Comparison of ENCODE assay signal across 27 cellular contexts in the genomic region with DNA sequence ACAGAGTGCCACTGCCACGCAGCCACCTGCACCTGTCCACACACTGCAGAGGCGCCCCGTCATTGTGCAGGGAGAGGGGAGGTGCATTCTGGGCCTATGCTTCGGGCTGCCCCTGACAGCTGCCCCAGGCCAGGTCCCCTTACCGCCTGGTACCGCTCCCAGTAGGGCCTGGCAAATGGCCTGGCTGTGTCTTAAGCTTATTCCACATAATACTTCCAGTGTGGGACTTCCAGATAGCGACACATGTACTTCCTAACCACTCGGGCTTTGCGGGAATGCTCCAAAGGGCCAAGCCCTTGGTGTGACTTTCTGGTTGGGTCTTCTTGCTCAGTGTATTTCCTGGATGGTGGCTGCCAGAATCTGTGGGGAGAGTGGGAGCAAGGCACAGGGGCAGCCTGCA.
"Had no signal": no experiment of that assay in that cellular context is flagged by ENCODE, and none has a peak within 500 bp of the region (broad histone marks: within the 10 kb centered on the region; RNA-seq: fewer than 3 reads in every experiment).

No MANE protein-coding gene starts in this region.

- H3K4me1 Mint-ChIP-seq: activated CD8-positive, alpha-beta memory T cell treated with anti-CD3 and anti-CD28 coated beads, Interleukin-2, amount 10 ng/mL, durations not matched to agents 7 days and 5 days; activated naive CD4-positive, alpha-beta T cell treated with anti-CD3 and anti-CD28 coated beads, Interleukin-2, amount 50 U/mL, for 24 hours; IgD-negative memory B cell had no signal

- H3K4me3 ChIP-seq: Peyer's patch, SJSA1 had no signal

- DNase-seq: activated CD4-positive, alpha-beta T cell treated with anti-CD3 and anti-CD28 coated beads for 48 hours; activated CD4-positive, alpha-beta T cell treated with anti-CD3 and anti-CD28 coated beads, Interleukin-2, amount 50 U/mL, for 48 hours; activated CD4-positive, CD25-positive, alpha-beta regulatory T cell treated with anti-CD3 and anti-CD28 coated beads, Interleukin-2, amount 50 U/mL, for 72 hours; activated CD8-positive, alpha-beta memory T cell treated with anti-CD3 and anti-CD28 coated beads, Interleukin-2, amount 10 ng/mL, durations not matched to agents 7 days and 5 days; activated effector memory CD4-positive, alpha-beta T cell treated with Interleukin-2 at 50 U/mL for 16 hours; activated naive CD4-positive, alpha-beta T cell; activated T-cell treated with anti-CD3 and anti-CD28 coated beads, Interleukin-2, amount 50 U/mL, for 24 hours; amniotic stem cell; KG1; NCI-H1048; NCI-H146; NCI-H187 treated with DMSO at 0.1 percent for 48 hours; NCI-H2081 treated with DMSO at 0.1 percent for 48 hours; NCI-H446; NCI-H524; Peyer's patch; SHP77; T-helper 9 cell had no signal

- H3K36me3 ChIP-seq: Peyer's patch, SJSA1 had no signal

- H3K27ac Mint-ChIP-seq: activated CD8-positive, alpha-beta memory T cell treated with anti-CD3 and anti-CD28 coated beads, Interleukin-2, amount 10 ng/mL, durations not matched to agents 7 days and 5 days; activated naive CD4-positive, alpha-beta T cell treated with anti-CD3 and anti-CD28 coated beads, Interleukin-2, amount 50 U/mL, for 24 hours; activated T-cell treated with anti-CD3 and anti-CD28 coated beads, Interleukin-2, amount 50 U/mL, for 24 hours; activated T-helper 1 cell treated with anti-CD3 and anti-CD28 coated beads, Interleukin-12 subunit alpha, Interleukin-12 subunit beta, Interleukin-2, Interleukin-4 antibody, amounts not matched to agents 30 ng/mL and 10 ng/mL and 1 ng/mL, durations not matched to agents 14 hours and 24 hours and 36 hours; brain; IgD-negative memory B cell; T-helper 1 cell treated with Interleukin-12 subunit alpha and Interleukin-12 subunit beta and Interleukin-4 antibody, amounts not matched to agents 30 μg/mL and 1 μg/mL, for 36 hours had no signal

- H3K27me3 ChIP-seq: Peyer's patch had no signal

- H3K4me3 Mint-ChIP-seq: activated CD8-positive, alpha-beta memory T cell treated with anti-CD3 and anti-CD28 coated beads, Interleukin-2, amount 10 ng/mL, durations not matched to agents 7 days and 5 days; activated naive CD4-positive, alpha-beta T cell treated with anti-CD3 and anti-CD28 coated beads, Interleukin-2, amount 50 U/mL, for 24 hours; activated T-cell treated with anti-CD3 and anti-CD28 coated beads, Interleukin-2, amount 50 U/mL, for 24 hours; activated T-helper 1 cell treated with anti-CD3 and anti-CD28 coated beads, Interleukin-12 subunit alpha, Interleukin-12 subunit beta, Interleukin-2, Interleukin-4 antibody, amounts not matched to agents 30 ng/mL and 10 ng/mL and 1 ng/mL, durations not matched to agents 14 hours and 24 hours and 36 hours; brain; IgD-negative memory B cell; T-helper 1 cell treated with Interleukin-12 subunit alpha and Interleukin-12 subunit beta and Interleukin-4 antibody, amounts not matched to agents 30 μg/mL and 1 μg/mL, for 36 hours; WTC11 had no signal

- H3K27me3 Mint-ChIP-seq: brain had no signal

- H3K9me3 ChIP-seq: Peyer's patch, SJSA1 had no signal

- H3K4me1 ChIP-seq: Peyer's patch, SJSA1 had no signal

- ATAC-seq: activated CD8-positive, alpha-beta memory T cell treated with anti-CD3 and anti-CD28 coated beads, Interleukin-2, amount 10 ng/mL, durations not matched to agents 7 days and 5 days; SK-N-SH treated with all-trans-retinoic acid at 6 μM for 48 hours; WTC11 had no signal

- H3K36me3 Mint-ChIP-seq: activated CD8-positive, alpha-beta memory T cell treated with anti-CD3 and anti-CD28 coated beads, Interleukin-2, amount 10 ng/mL, durations not matched to agents 7 days and 5 days; activated naive CD4-positive, alpha-beta T cell treated with anti-CD3 and anti-CD28 coated beads, Interleukin-2, amount 50 U/mL, for 24 hours; brain; IgD-negative memory B cell; WTC11 had no signal

- H3K27ac ChIP-seq: Peyer's patch, RWPE1, SJSA1 had no signal
